ENCODE assay signal across 19 cellular contexts in genomic region chr1:17875171-17875881, GRCh38.
DNase-seq lines count a peak whose midpoint lies in the region; ATAC-seq and TF ChIP-seq lines count a peak whose summit lies in the region.
"Had no signal": no experiment of that assay in that cellular context is flagged by ENCODE, and none has a peak within 500 bp of the region (broad histone marks: within the 10 kb centered on the region; RNA-seq: fewer than 3 reads in every experiment).

No MANE protein-coding gene starts in this region.

- no peaks in the 10 kb centered on the region for H4K20me1 ChIP-seq in IMR-90 (ENCODE audit: insufficient read depth, low read length)

- H3K9me3 ChIP-seq in IMR-90 (ENCODE audit: control insufficient read depth, insufficient read depth, low read length) (no peaks in the 10 kb centered on the region), body of pancreas (no peaks in the 10 kb centered on the region)
- H3K9me3 ChIP-seq: lower lobe of right lung had no signal

- no peaks in the 10 kb centered on the region for H3K9me3 Mint-ChIP-seq in activated CD8-positive, alpha-beta T cell treated with anti-CD3 and anti-CD28 coated beads, Interleukin-2, amount 10 ng/mL, durations not matched to agents 7 days and 5 days (ENCODE audit: insufficient read depth)

- H3K4ac ChIP-seq in IMR-90 (ENCODE audit: low read depth, low read length), result peak overlapping the region; percentile 99

- H3K27me3 ChIP-seq in IMR-90 (ENCODE audit: control insufficient read depth, insufficient read depth, low read length), result no peaks in the 10 kb centered on the region
- H3K27me3 ChIP-seq in brain microvascular endothelial cell (replicated peaks), result no peaks in the 10 kb centered on the region
- H3K27me3 ChIP-seq in body of pancreas, result no peaks in the 10 kb centered on the region

- H3K4me3 Mint-ChIP-seq in activated CD8-positive, alpha-beta T cell treated with anti-CD3 and anti-CD28 coated beads, Interleukin-2, amount 10 ng/mL, durations not matched to agents 7 days and 5 days, result no peak overlapping the region

- no peaks in the 10 kb centered on the region for H3K27me3 Mint-ChIP-seq in activated CD8-positive, alpha-beta T cell treated with anti-CD3 and anti-CD28 coated beads, Interleukin-2, amount 10 ng/mL, durations not matched to agents 7 days and 5 days (ENCODE audit: low read depth)

- peak overlapping the region; percentile 99 for H2BK5ac ChIP-seq in IMR-90 (ENCODE audit: low read depth, low read length, poor library complexity, severe bottlenecking)

- H3K9me1 ChIP-seq in IMR-90 (ENCODE audit: insufficient read depth, low read length), result peaks cover 25% of the 10 kb centered on the region

- H3K14ac ChIP-seq in IMR-90 (replicated peaks; ENCODE audit: low read depth, low read length), result peak overlapping the region; percentile 97

- H3K23ac ChIP-seq in IMR-90 (ENCODE audit: low read depth, low read length), result peak overlapping the region; percentile 94

- ATAC-seq in IMR-90 (ENCODE audit: low read depth), result peak; percentile 33
- ATAC-seq in HG02938 (IDR thresholded peaks at IDR 0.05; ENCODE audit: unreplicated experiment), result no peak
- no peak for ATAC-seq in body of pancreas
- ATAC-seq in activated CD8-positive, alpha-beta T cell treated with anti-CD3 and anti-CD28 coated beads, Interleukin-2, amount 10 ng/mL, durations not matched to agents 7 days and 5 days, result no peak
- ATAC-seq: GM12878, lower lobe of right lung had no signal

- H3K9ac ChIP-seq in IMR-90 (ENCODE audit: low read depth, low read length), result peak overlapping the region; percentile 73

- H4K91ac ChIP-seq in IMR-90 (ENCODE audit: insufficient read depth, low read depth, low read length), result peak overlapping the region; percentile 100

- H4K5ac ChIP-seq in IMR-90 (ENCODE audit: low read depth, low read length), result peak overlapping the region; percentile 84

- H3K4me1 Mint-ChIP-seq in activated CD8-positive, alpha-beta T cell treated with anti-CD3 and anti-CD28 coated beads, Interleukin-2, amount 10 ng/mL, durations not matched to agents 7 days and 5 days (ENCODE audit: low read depth), result no peaks in the 10 kb centered on the region

- in situ Hi-C loops in ACHN (cut with HindIII; ENCODE audit: low pct_ligation_motif_present, low pct_unique_long_range_greater_than_20kb, low sequenced_read_pairs), result no loop called here
- in situ Hi-C loops in IMR-90 (cut with MboI; ENCODE audit: low sequenced_read_pairs), result no loop called here
- in situ Hi-C loops in brain microvascular endothelial cell (cut with HindIII; ENCODE audit: low pct_ligation_motif_present, low sequenced_read_pairs), result no loop called here

- H3K79me1 ChIP-seq in IMR-90 (ENCODE audit: low read depth in 1 of 2, low read length in 2 of 2), result no peaks in the 10 kb centered on the region

- DNase-seq in ACHN (peak; percentile 37), IMR-90 (peak; percentile 83), brain microvascular endothelial cell (peak; percentile 38), kidney tubule cell (ENCODE audit: low spot score) (peak; percentile 80), T-helper 1 cell (no peak), body of pancreas (no peak)
- DNase-seq in activated CD8-positive, alpha-beta T cell treated with anti-CD3 and anti-CD28 coated beads, Interleukin-2, amount 10 ng/mL, durations not matched to agents 7 days and 5 days, result no peak
- DNase-seq: activated CD4-positive, alpha-beta T cell treated with anti-CD3 and anti-CD28 coated beads, Interleukin-2, amount 50 U/mL, for 4 hours; DMS53; GOT3; hippocampal formation; lower lobe of right lung; MM.1S; nucleus accumbens; OCI-M1; T-helper 9 cell had no signal

- dilution Hi-C loops in IMR-90 (cut with HindIII; ENCODE audit: low sequenced_read_pairs, unreplicated experiment), result no loop called here

- H2BK20ac ChIP-seq in IMR-90 (ENCODE audit: low read depth, low read length), result peak overlapping the region; percentile 100

- H3K56ac ChIP-seq in IMR-90 (ENCODE audit: extremely low read depth, insufficient read depth, low read length), result peak overlapping the region; percentile 92

- TF ChIP-seq CTCF in IMR-90 (conservative IDR thresholded peaks at IDR 0.05; ENCODE audit: low read depth, low read length) (no peak), brain microvascular endothelial cell (IDR thresholded peaks at IDR 0.05; ENCODE audit: low read depth, low read length, missing control alignments) (no peak), body of pancreas (IDR thresholded peaks at IDR 0.05) (no peak)

- peak overlapping the region; percentile 20 for H3K4me2 ChIP-seq in IMR-90 (ENCODE audit: low read depth, low read length)

- peak overlapping the region; percentile 90 for H2AK9ac ChIP-seq in IMR-90 (replicated peaks; ENCODE audit: low read depth, low read length, poor library complexity)

- no peak for TF ChIP-seq POLR2A in IMR-90 (IDR thresholded peaks at IDR 0.05; ENCODE audit: low read depth, low read length)
- TF ChIP-seq POLR2A in body of pancreas (IDR thresholded peaks at IDR 0.05), result no peak

- no CpG with 5 or more reads among the region's 5 CpGs for WGBS in IMR-90 (ENCODE audit: extremely low coverage in 2 of 2, insufficient read length in 1 of 2), 2 experiments
- WGBS in body of pancreas, 2 donors, result 63 to 73% methylated on average over 4 to 5 of the region's 5 CpGs

- H3K36me3 Mint-ChIP-seq in activated CD8-positive, alpha-beta T cell treated with anti-CD3 and anti-CD28 coated beads, Interleukin-2, amount 10 ng/mL, durations not matched to agents 7 days and 5 days (ENCODE audit: low read depth), result no peaks in the 10 kb centered on the region

- H3K4me3 ChIP-seq in IMR-90 (ENCODE audit: insufficient read depth, low read depth, low read length), result no peak overlapping the region
- no peak overlapping the region for H3K4me3 ChIP-seq in brain microvascular endothelial cell (ENCODE audit: low read depth, low read length)
- H3K4me3 ChIP-seq in body of pancreas, result no peak overlapping the region
- H3K4me3 ChIP-seq: GM12878, lower lobe of right lung, tibial nerve had no signal

- no TSS peak for BruUV-seq in IMR-90 (replicated peaks; lab: Mats Ljungman, UMichigan)

- H3K4me1 ChIP-seq in IMR-90 (ENCODE audit: control insufficient read depth, insufficient read depth, low read length) (peaks cover 39% of the 10 kb centered on the region), body of pancreas (no peaks in the 10 kb centered on the region)
- H3K4me1 ChIP-seq: lower lobe of right lung, tibial nerve had no signal

- peak overlapping the region; percentile 93 to 98 for H4K8ac ChIP-seq in IMR-90 (ENCODE audit: low read depth in 2 of 2, low read length in 2 of 2)

- CTCF ChIA-PET in IMR-90 (lab: Yijun Ruan, JAX), result no interaction called here
- CTCF ChIA-PET in activated CD8-positive, alpha-beta T cell treated with anti-CD3 and anti-CD28 coated beads, Interleukin-2, amount 10 ng/mL, durations not matched to agents 7 days and 5 days (lab: Charles Lee), result no interaction called here

- POLR2A ChIA-PET in IMR-90 (lab: Charles Lee; ENCODE audit: unreplicated experiment), result interaction anchor here (1.0 kb wide), 1 partner anchor 9 kb away, joined by 3 read pairs; no protein-coding TSS in a partner anchor
- POLR2A ChIA-PET in activated CD8-positive, alpha-beta T cell treated with anti-CD3 and anti-CD28 coated beads, Interleukin-2, amount 10 ng/mL, durations not matched to agents 7 days and 5 days (lab: Charles Lee), result no interaction called here

- H3K27ac Mint-ChIP-seq in activated CD8-positive, alpha-beta T cell treated with anti-CD3 and anti-CD28 coated beads, Interleukin-2, amount 10 ng/mL, durations not matched to agents 7 days and 5 days, result no peak overlapping the region

- H2AFZ ChIP-seq in IMR-90 (replicated peaks; ENCODE audit: low read length, poor library complexity), result peak overlapping the region; percentile 74

- H2BK120ac ChIP-seq in IMR-90 (ENCODE audit: low read depth, low read length), result peak overlapping the region; percentile 100

- H3K18ac ChIP-seq in IMR-90 (ENCODE audit: low read depth, low read length), result peak overlapping the region; percentile 91

- H2BK15ac ChIP-seq in IMR-90 (ENCODE audit: low read depth, low read length), result peak overlapping the region; percentile 94

- peak overlapping the region; percentile 99 for H3K27ac ChIP-seq in IMR-90 (ENCODE audit: insufficient read depth, low read length)
- peak overlapping the region; percentile 64 for H3K27ac ChIP-seq in brain microvascular endothelial cell
- no peak overlapping the region for H3K27ac ChIP-seq in body of pancreas
- H3K27ac ChIP-seq: lower lobe of right lung, tibial nerve had no signal

- intact Hi-C loops in IMR-90 (cut with micrococcal nuclease) (loop anchor here (2.0 kb wide), 1 partner anchor 107 kb away; no protein-coding TSS in a partner anchor), body of pancreas (cut with DNase I) (no loop called here)

- no peaks in the 10 kb centered on the region for H3K36me3 ChIP-seq in IMR-90 (ENCODE audit: control insufficient read depth, insufficient read depth, low read length)
- H3K36me3 ChIP-seq in brain microvascular endothelial cell (replicated peaks), result no peaks in the 10 kb centered on the region
- H3K36me3 ChIP-seq in body of pancreas (replicated peaks in 1 of 2; ENCODE audit: insufficient read depth in 1 of 2, low read depth in 2 of 2), result no peaks in the 10 kb centered on the region
- H3K36me3 ChIP-seq: lower lobe of right lung, tibial nerve had no signal

- no peak for TF ChIP-seq RAD21 in IMR-90 (IDR thresholded peaks at IDR 0.05; ENCODE audit: low read length)

- peak overlapping the region; percentile 97 for H2AK5ac ChIP-seq in IMR-90 (ENCODE audit: low read depth, low read length)

TF ChIP-seq in IMR-90, 13 proteins besides CTCF, POLR2A, EP300 and RAD21 (continues in another document):
- TF ChIP-seq MXI1 (IDR thresholded peaks at IDR 0.05; ENCODE audit: borderline replicate concordance, low read depth, low read length) (no peak), MAZ (IDR thresholded peaks at IDR 0.05; ENCODE audit: borderline replicate concordance, low read depth, low read length) (no peak), MAFK (IDR thresholded peaks at IDR 0.05; ENCODE audit: low read depth, low read length) (peak; percentile 6; the same call in 1 of the 2 replicates), BHLHE40 (IDR thresholded peaks at IDR 0.05; ENCODE audit: low read depth, low read length) (peak; percentile 63), ELK1 (IDR thresholded peaks at IDR 0.05; ENCODE audit: borderline replicate concordance, low read depth, low read length) (no peak), CHD1 (IDR thresholded peaks at IDR 0.05; ENCODE audit: low read depth, low read length) (no peak), RFX5 (IDR thresholded peaks at IDR 0.05; ENCODE audit: low read depth, low read length) (no peak), NFE2L2 (IDR thresholded peaks at IDR 0.05; ENCODE audit: low read depth, low read length) (peak; percentile 81)

Comparison
In these comparisons a context has a peak if more than half of its experiments do, and no peak if none do; other contexts are left out.
1. DNase-seq: peak in ACHN (single experiment), IMR-90 (single experiment), brain microvascular endothelial cell (single experiment) and kidney tubule cell (single experiment); none in T-helper 1 cell (0 of 5), body of pancreas (0 of 4) and activated CD8-positive, alpha-beta T cell treated with anti-CD3 and anti-CD28 coated beads, Interleukin-2, amount 10 ng/mL, durations not matched to agents 7 days and 5 days (single experiment).
2. H3K27ac ChIP-seq: peak in IMR-90 (single experiment) and brain microvascular endothelial cell (single experiment); none in body of pancreas (0 of 4).